ENCODE assay signal across 10 cellular contexts in the genomic region with DNA sequence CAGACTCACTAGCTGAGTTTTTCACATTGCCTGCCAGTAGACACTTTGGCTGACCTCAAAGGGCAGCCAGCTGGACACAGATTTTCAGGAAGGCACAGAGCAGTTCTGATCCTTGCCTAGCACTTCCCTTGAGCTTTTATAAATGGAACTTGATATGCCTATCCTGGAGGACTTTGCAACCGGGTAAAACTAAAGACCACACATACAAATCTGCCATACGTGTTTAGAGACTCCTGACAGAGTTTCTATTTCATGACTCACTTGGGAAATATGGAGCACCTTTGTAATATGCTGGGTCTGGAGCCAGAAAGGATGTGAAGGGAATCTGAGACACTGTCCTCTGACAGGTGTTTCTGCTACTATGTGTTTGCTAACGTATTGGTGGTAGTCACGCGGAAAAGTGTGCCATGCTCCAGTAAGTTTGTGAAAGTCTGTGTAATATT. TPM values are rescaled to one million over a fixed set of nuclear protein-coding genes. Genes with fewer than 3 reads are reported as not detected.
DNase-seq lines count a peak whose midpoint lies in the region; ATAC-seq and TF ChIP-seq lines count a peak whose summit lies in the region.
"Had no signal": no experiment of that assay in that cellular context is flagged by ENCODE, and none has a peak within 500 bp of the region (broad histone marks: within the 10 kb centered on the region; RNA-seq: fewer than 3 reads in every experiment).

No MANE protein-coding gene starts in this region.

- no peak overlapping the region for H3K4me3 ChIP-seq in epithelial cell of esophagus (ENCODE audit: low read length)

- peak; percentile 92 for DNase-seq in Caki2 (ENCODE audit: low read depth)
- DNase-seq in NCI-H146 (lab: John Stamatoyannopoulos, UW), result peak; percentile 73
- peak; percentile 97 for DNase-seq in epithelial cell of esophagus (ENCODE audit: low read depth)
- no peak for DNase-seq in G401 (ENCODE audit: low spot score)
- DNase-seq in NCI-H1694 treated with DMSO at 0.1 percent for 48 hours (lab: John Stamatoyannopoulos, UW), result no peak
- DNase-seq in COLO829 (ENCODE audit: low spot score), result no peak
- no peak for DNase-seq in activated naive CD4-positive, alpha-beta T cell treated with anti-CD3 and anti-CD28 coated beads, Interleukin-2, amount 50 U/mL, for 16 hours
- DNase-seq: Caco-2, occipital lobe had no signal

- TF ChIP-seq CTCF in epithelial cell of esophagus (IDR thresholded peaks at IDR 0.05; ENCODE audit: insufficient read depth, low read depth, low read length, missing control alignments), result no peak

- in situ Hi-C loops in Caki2 (cut with HindIII; ENCODE audit: low pct_unique_long_range_greater_than_20kb, low sequenced_read_pairs), result no loop called here
- in situ Hi-C loops in G401 (cut with HindIII; ENCODE audit: low sequenced_read_pairs), result no loop called here

- ATAC-seq in GM21717 (IDR thresholded peaks at IDR 0.05; ENCODE audit: unreplicated experiment), result peak; percentile 61

RNA-seq across cellular contexts. Expression of gene RASSF6, which starts 56.7 kb away (rescaled TPM):
- total RNA-seq in Caki2 (2014; rRNA removed; shearing (Covaris generic); ENCODE audit: low replicate concordance), result 0.52 and 1.0 TPM in 2 replicates
- total RNA-seq in G401 (2014; rRNA removed; shearing (Covaris generic)), result not detected in 2 replicates

Comparison
In these comparisons a context has a peak if more than half of its experiments do, and no peak if none do; other contexts are left out.
1. DNase-seq: peak in Caki2 (single experiment), NCI-H146 (single experiment) and epithelial cell of esophagus (single experiment); none in G401 (single experiment), NCI-H1694 treated with DMSO at 0.1 percent for 48 hours (single experiment), COLO829 (single experiment) and activated naive CD4-positive, alpha-beta T cell treated with anti-CD3 and anti-CD28 coated beads, Interleukin-2, amount 50 U/mL, for 16 hours (single experiment).